ENCODE assay signal across 23 cellular contexts in genomic region chr11:68593441-68593840, GRCh38.
A peak's percentile ranks its signal among the peaks of the same experiment; 100 is the strongest.
DNase-seq lines count a peak whose midpoint lies in the region; ATAC-seq and TF ChIP-seq lines count a peak whose summit lies in the region.
"Had no signal": no experiment of that assay in that cellular context is flagged by ENCODE, and none has a peak within 500 bp of the region (broad histone marks: within the 10 kb centered on the region; RNA-seq: fewer than 3 reads in every experiment).

No MANE protein-coding gene starts in this region.

- 88 to 100% methylated on average over 1 to 2 of the region's 2 CpGs for whole genome bisulfite sequencing in endodermal cell (ENCODE audit: insufficient coverage in 1 of 2, insufficient read length in 1 of 2), 2 experiments

- no peaks in the 10 kb centered on the region for H3K4me1 Mint-ChIP-seq in T-helper 2 cell treated with Interferon-gamma antibody and Interleukin-4, amounts not matched to agents 5 μg/mL and 100 μg/mL, for 36 hours (ENCODE audit: low read depth)
- no peaks in the 10 kb centered on the region for H3K4me1 Mint-ChIP-seq in CD4-positive, alpha-beta T cell (ENCODE audit: low read depth)
- peaks cover 2% of the 10 kb centered on the region for H3K4me1 Mint-ChIP-seq in activated T-helper 1 cell treated with anti-CD3 and anti-CD28 coated beads, Interleukin-12 subunit alpha, Interleukin-12 subunit beta, Interleukin-2, Interleukin-4 antibody, amounts not matched to agents 30 ng/mL and 10 ng/mL and 1 ng/mL, durations not matched to agents 14 hours and 24 hours and 36 hours (ENCODE audit: low read depth)
- H3K4me1 Mint-ChIP-seq in endodermal cell: peaks cover 7% of the 10 kb centered on the region
- H3K4me1 Mint-ChIP-seq: B cell; CD8-positive, alpha-beta memory T cell had no signal

- no peak overlapping the region for H3K27ac ChIP-seq in CD4-positive, alpha-beta T cell (ENCODE audit: low read depth, low read length)
- H3K27ac ChIP-seq in endodermal cell (ENCODE audit: low read depth, low read length): no peak overlapping the region
- H3K27ac ChIP-seq: 22Rv1, C4-2B had no signal

- no peak overlapping the region for H3K4me3 ChIP-seq in endodermal cell (ENCODE audit: low read length)

- no peak overlapping the region for H3K4me3 Mint-ChIP-seq in T-helper 2 cell treated with Interferon-gamma antibody and Interleukin-4, amounts not matched to agents 5 μg/mL and 100 μg/mL, for 36 hours
- H3K4me3 Mint-ChIP-seq in CD4-positive, alpha-beta T cell: no peak overlapping the region
- H3K4me3 Mint-ChIP-seq in activated T-helper 1 cell treated with anti-CD3 and anti-CD28 coated beads, Interleukin-12 subunit alpha, Interleukin-12 subunit beta, Interleukin-2, Interleukin-4 antibody, amounts not matched to agents 30 ng/mL and 10 ng/mL and 1 ng/mL, durations not matched to agents 14 hours and 24 hours and 36 hours: no peak overlapping the region
- no peak overlapping the region for H3K4me3 Mint-ChIP-seq in endodermal cell
- H3K4me3 Mint-ChIP-seq: B cell; CD8-positive, alpha-beta memory T cell had no signal

- DNase-seq in T-helper 2 cell treated with Interferon-gamma antibody and Interleukin-4, amounts not matched to agents 5 μg/mL and 100 μg/mL, for 36 hours (ENCODE audit: low spot score): no peak
- DNase-seq in T-helper 2 cell (no peak), endodermal cell (no peak), GM20000 (ENCODE audit: low spot score) (no peak), GOT3 (lab: John Stamatoyannopoulos, UW) (no peak)
- no peak for DNase-seq in CD4-positive, alpha-beta T cell
- DNase-seq in activated T-helper 1 cell treated with anti-CD3 and anti-CD28 coated beads, Interleukin-12 subunit alpha, Interleukin-12 subunit beta, Interleukin-2, Interleukin-4 antibody, amounts not matched to agents 30 ng/mL and 10 ng/mL and 1 ng/mL, durations not matched to agents 14 hours and 24 hours and 36 hours (ENCODE audit: low spot score): no peak
- DNase-seq in activated CD4-positive, alpha-beta T cell treated with anti-CD3 and anti-CD28 coated beads, Interleukin-2, amount 50 U/mL, for 48 hours: no peak
- DNase-seq: Calu3; CD8-positive, alpha-beta memory T cell; DMS79 treated with DMSO at 0.1 percent for 48 hours; GF-D8; NCI-H1092; NCI-H1417 treated with DMSO at 0.1 percent for 48 hours; NCI-H187; NCI-H2081 treated with DMSO at 0.1 percent for 48 hours; NCI-H2171; NCI-H226; NCI-H510A; NCI-H69 had no signal

- H3K36me3 Mint-ChIP-seq in T-helper 2 cell treated with Interferon-gamma antibody and Interleukin-4, amounts not matched to agents 5 μg/mL and 100 μg/mL, for 36 hours (ENCODE audit: low read depth): peaks cover 66% of the 10 kb centered on the region
- peaks cover 96% of the 10 kb centered on the region for H3K36me3 Mint-ChIP-seq in CD4-positive, alpha-beta T cell (ENCODE audit: low read depth)
- peaks cover 60% of the 10 kb centered on the region for H3K36me3 Mint-ChIP-seq in activated T-helper 1 cell treated with anti-CD3 and anti-CD28 coated beads, Interleukin-12 subunit alpha, Interleukin-12 subunit beta, Interleukin-2, Interleukin-4 antibody, amounts not matched to agents 30 ng/mL and 10 ng/mL and 1 ng/mL, durations not matched to agents 14 hours and 24 hours and 36 hours (ENCODE audit: low read depth)
- H3K36me3 Mint-ChIP-seq in endodermal cell (ENCODE audit: low read depth): peaks cover 87% of the 10 kb centered on the region

- no peaks in the 10 kb centered on the region for H3K9me3 ChIP-seq in CD4-positive, alpha-beta T cell (ENCODE audit: control insufficient read depth, low read length)
- H3K9me3 ChIP-seq in endodermal cell (ENCODE audit: control insufficient read depth, low read length): no peaks in the 10 kb centered on the region

- ATAC-seq in CD4-positive, alpha-beta T cell (ENCODE audit: poor library complexity): no peak

- H3K4me1 ChIP-seq in endodermal cell (ENCODE audit: control insufficient read depth, insufficient read depth, low read length): no peaks in the 10 kb centered on the region

- no peak overlapping the region for H3K9ac ChIP-seq in endodermal cell (ENCODE audit: extremely low read depth, low read length, poor library complexity, severe bottlenecking)

- H3K36me3 ChIP-seq in endodermal cell (ENCODE audit: control insufficient read depth, insufficient read depth, low read length): peaks cover 91% of the 10 kb centered on the region

- H3K27ac Mint-ChIP-seq in T-helper 2 cell treated with Interferon-gamma antibody and Interleukin-4, amounts not matched to agents 5 μg/mL and 100 μg/mL, for 36 hours: peak overlapping the region; percentile 28
- peak overlapping the region; percentile 46 for H3K27ac Mint-ChIP-seq in CD4-positive, alpha-beta T cell
- H3K27ac Mint-ChIP-seq in activated T-helper 1 cell treated with anti-CD3 and anti-CD28 coated beads, Interleukin-12 subunit alpha, Interleukin-12 subunit beta, Interleukin-2, Interleukin-4 antibody, amounts not matched to agents 30 ng/mL and 10 ng/mL and 1 ng/mL, durations not matched to agents 14 hours and 24 hours and 36 hours: peak overlapping the region; percentile 68
- H3K27ac Mint-ChIP-seq in endodermal cell: peak overlapping the region; percentile 20
- H3K27ac Mint-ChIP-seq: B cell had no signal

- intact Hi-C loops in CD4-positive, alpha-beta T cell (cut with DNase I, micrococcal nuclease): loop anchor here in 1 of 2 experiments (10.0 kb wide), 1 partner anchor 261 kb away; no protein-coding TSS in a partner anchor
- intact Hi-C loops in activated T-helper 1 cell treated with anti-CD3 and anti-CD28 coated beads, Interleukin-12 subunit alpha, Interleukin-12 subunit beta, Interleukin-2, Interleukin-4 antibody, amounts not matched to agents 30 ng/mL and 10 ng/mL and 1 ng/mL, durations not matched to agents 14 hours and 24 hours and 36 hours (cut with micrococcal nuclease): no loop called here

- POLR2A ChIA-PET in CD4-positive, alpha-beta T cell (lab: Charles Lee): no interaction called here

- TF ChIP-seq CTCF in CD4-positive, alpha-beta T cell (IDR thresholded peaks at IDR 0.05): no peak
- TF ChIP-seq CTCF in endodermal cell (conservative IDR thresholded peaks at IDR 0.05) (no peak), GM20000 (IDR thresholded peaks at IDR 0.05; ENCODE audit: extremely low read depth, missing control alignments) (no peak)

- CTCF ChIA-PET in CD4-positive, alpha-beta T cell (lab: Charles Lee): interaction anchor here (1.8 kb wide), 1 partner anchor 9 kb away, joined by 5 read pairs; no protein-coding TSS in a partner anchor

- no peaks in the 10 kb centered on the region for H3K27me3 ChIP-seq in CD4-positive, alpha-beta T cell (ENCODE audit: control insufficient read depth, insufficient read depth, low read length)
- H3K27me3 ChIP-seq in endodermal cell (ENCODE audit: control insufficient read depth, insufficient read depth, low read length, poor library complexity, severe bottlenecking): no peaks in the 10 kb centered on the region

- no peaks in the 10 kb centered on the region for H3K27me3 Mint-ChIP-seq in T-helper 2 cell treated with Interferon-gamma antibody and Interleukin-4, amounts not matched to agents 5 μg/mL and 100 μg/mL, for 36 hours (ENCODE audit: low read depth)
- no peaks in the 10 kb centered on the region for H3K27me3 Mint-ChIP-seq in CD4-positive, alpha-beta T cell
- no peaks in the 10 kb centered on the region for H3K27me3 Mint-ChIP-seq in activated T-helper 1 cell treated with anti-CD3 and anti-CD28 coated beads, Interleukin-12 subunit alpha, Interleukin-12 subunit beta, Interleukin-2, Interleukin-4 antibody, amounts not matched to agents 30 ng/mL and 10 ng/mL and 1 ng/mL, durations not matched to agents 14 hours and 24 hours and 36 hours (ENCODE audit: insufficient read depth)
- no peaks in the 10 kb centered on the region for H3K27me3 Mint-ChIP-seq in endodermal cell (ENCODE audit: insufficient read depth)
- H3K27me3 Mint-ChIP-seq: B cell had no signal

- no peaks in the 10 kb centered on the region for H3K9me3 Mint-ChIP-seq in T-helper 2 cell treated with Interferon-gamma antibody and Interleukin-4, amounts not matched to agents 5 μg/mL and 100 μg/mL, for 36 hours
- no peaks in the 10 kb centered on the region for H3K9me3 Mint-ChIP-seq in CD4-positive, alpha-beta T cell
- H3K9me3 Mint-ChIP-seq in activated T-helper 1 cell treated with anti-CD3 and anti-CD28 coated beads, Interleukin-12 subunit alpha, Interleukin-12 subunit beta, Interleukin-2, Interleukin-4 antibody, amounts not matched to agents 30 ng/mL and 10 ng/mL and 1 ng/mL, durations not matched to agents 14 hours and 24 hours and 36 hours: no peaks in the 10 kb centered on the region
- no peaks in the 10 kb centered on the region for H3K9me3 Mint-ChIP-seq in endodermal cell
- H3K9me3 Mint-ChIP-seq: CD8-positive, alpha-beta memory T cell had no signal
